25 cellular contexts compared by ENCODE assay signal in the genomic region with DNA sequence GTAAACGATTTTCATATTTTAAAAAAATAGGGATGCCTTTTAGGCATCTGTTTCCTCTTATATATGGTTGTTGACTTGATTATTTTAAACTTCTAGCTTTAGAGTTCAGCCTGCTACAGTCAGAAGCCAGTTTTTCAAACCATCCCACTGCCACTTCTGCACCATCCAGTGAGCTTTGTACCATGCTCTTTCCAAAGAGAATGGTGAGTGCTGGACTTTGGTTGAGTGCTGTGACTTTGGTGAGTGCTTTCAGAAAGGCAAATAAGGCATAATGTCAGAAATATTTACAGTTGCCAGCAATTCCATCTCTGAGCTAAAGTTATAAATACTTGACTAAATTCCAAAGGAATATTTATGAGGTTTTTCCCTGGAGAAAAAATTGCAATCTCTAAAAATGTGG.
"Had no signal": no experiment of that assay in that cellular context is flagged by ENCODE, and none has a peak within 500 bp of the region (broad histone marks: within the 10 kb centered on the region; RNA-seq: fewer than 3 reads in every experiment).

No MANE protein-coding gene starts in this region.

- ATAC-seq: effector memory CD8-positive, alpha-beta T cell; esophagus mucosa; gastrocnemius medialis; heart right ventricle; left cardiac atrium; lower lobe of right lung; mucosa of descending colon had no signal

- H3K27ac ChIP-seq: colonic mucosa, epithelial cell of prostate, esophagus squamous epithelium, gastrocnemius medialis, heart right ventricle, left ventricle myocardium inferior, lower lobe of right lung had no signal

- H3K9me3 ChIP-seq: colonic mucosa, esophagus squamous epithelium, gastrocnemius medialis, heart right ventricle, left ventricle myocardium inferior, lower lobe of right lung, mucosa of descending colon had no signal

- H3K4me1 ChIP-seq: colonic mucosa, esophagus squamous epithelium, gastrocnemius medialis, heart right ventricle, left ventricle myocardium inferior, lower lobe of right lung had no signal

- H3K4me3 ChIP-seq: colonic mucosa, esophagus squamous epithelium, gastrocnemius medialis, heart right ventricle, left ventricle myocardium inferior, lower lobe of right lung, mucosa of descending colon had no signal

- DNase-seq: cerebellar nuclear complex; colonic mucosa; cortex of kidney; effector CD8-positive, alpha-beta T cell; effector memory CD8-positive, alpha-beta T cell; endodermal cell; erythroblast; esophagus squamous epithelium; foreskin fibroblast; foreskin melanocyte; gastrocnemius medialis; glutamatergic neuron; head of caudate nucleus; heart right ventricle; hippocampal formation; left cardiac atrium; left ventricle myocardium inferior; lower lobe of right lung; mesenchymal stem cell; mucosa of descending colon had no signal

- H3K36me3 ChIP-seq: colonic mucosa, esophagus squamous epithelium, gastrocnemius medialis, heart right ventricle, left ventricle myocardium inferior, lower lobe of right lung had no signal

- H3K27me3 ChIP-seq: colonic mucosa, gastrocnemius medialis had no signal

- FAIRE-seq: endometrium, islet of Langerhans, keratinocyte had no signal
